ENCODE assay signal across 32 cellular contexts in genomic region chr3:154464440-154465148, GRCh38. TPM values are rescaled to one million over a fixed set of nuclear protein-coding genes. Genes with fewer than 3 reads are reported as not detected.
DNase-seq lines count a peak whose midpoint lies in the region; ATAC-seq, FAIRE-seq and TF ChIP-seq lines count a peak whose summit lies in the region.
"Had no signal": no experiment of that assay in that cellular context is flagged by ENCODE, and none has a peak within 500 bp of the region (broad histone marks: within the 10 kb centered on the region; RNA-seq: fewer than 3 reads in every experiment).

No MANE protein-coding gene starts in this region.

- H3K27me3 ChIP-seq in RWPE2 (ENCODE audit: insufficient read depth, poor library complexity, severe bottlenecking) (no peaks in the 10 kb centered on the region), keratinocyte (ENCODE audit: control insufficient read depth, extremely low read depth, insufficient read depth, low read length) (no peaks in the 10 kb centered on the region), sigmoid colon (no peaks in the 10 kb centered on the region), BE2C (no peaks in the 10 kb centered on the region)
- H3K27me3 ChIP-seq: MG63 had no signal

- H4K20me1 ChIP-seq in keratinocyte (ENCODE audit: control insufficient read depth, extremely low read depth, insufficient read depth, low read length): no peaks in the 10 kb centered on the region

- H3K4me2 ChIP-seq in keratinocyte (ENCODE audit: control insufficient read depth, extremely low read depth, insufficient read depth, low read depth, low read length): peak overlapping the region; percentile 49
- H3K4me2 ChIP-seq: A549, PC-9 had no signal

- intact Hi-C loops in sigmoid colon (cut with DNase I): no loop called here

- TF ChIP-seq POLR2A in sigmoid colon (IDR thresholded peaks at IDR 0.05): no peak

- peak; percentile 80 for FAIRE-seq in keratinocyte (lab: Jason Lieb, UNC)
- FAIRE-seq: A549, GM12892, GM19239, HepG2 had no signal

- TF ChIP-seq EP300 in sigmoid colon (IDR thresholded peaks at IDR 0.05): no peak

- no peaks in the 10 kb centered on the region for H3K79me2 ChIP-seq in keratinocyte (ENCODE audit: control insufficient read depth, insufficient read depth, low read length)

- H2AFZ ChIP-seq in keratinocyte (ENCODE audit: control insufficient read depth, low read length): peak overlapping the region; percentile 54
- H2AFZ ChIP-seq: PC-9 had no signal

- TF ChIP-seq CTCF in RWPE2 (IDR thresholded peaks at IDR 0.05; ENCODE audit: poor library complexity, severe bottlenecking): no peak
- TF ChIP-seq CTCF in epithelial cell of esophagus (IDR thresholded peaks at IDR 0.05; ENCODE audit: insufficient read depth, low read depth, low read length, missing control alignments): no peak
- no peak for TF ChIP-seq CTCF in keratinocyte (optimal IDR thresholded peaks at IDR 0.05 in 1 of 3, IDR thresholded peaks at IDR 0.05 in 1 of 3, conservative IDR thresholded peaks at IDR 0.05 in 1 of 3; ENCODE audit: extremely low read depth in 1 of 3, insufficient read depth in 2 of 3, low read length in 3 of 3)
- TF ChIP-seq CTCF in sigmoid colon (IDR thresholded peaks at IDR 0.05): no peak
- TF ChIP-seq CTCF in BE2C (IDR thresholded peaks at IDR 0.05; ENCODE audit: low read depth, low read length): no peak

- peak; percentile 87 for ATAC-seq in RWPE2 (ENCODE audit: low read depth)
- ATAC-seq: A549; CD8-positive, alpha-beta T cell; HCT116; HepG2 had no signal

- H3K9ac ChIP-seq in keratinocyte (ENCODE audit: control insufficient read depth, extremely low read depth, insufficient read depth, low read length): no peak overlapping the region

- H3K36me3 ChIP-seq in RWPE2 (ENCODE audit: low read depth) (no peaks in the 10 kb centered on the region), keratinocyte (ENCODE audit: control insufficient read depth in 2 of 2, extremely low read depth in 1 of 2, insufficient read depth in 2 of 2, low read length in 2 of 2) (no peaks in the 10 kb centered on the region), sigmoid colon (no peaks in the 10 kb centered on the region), BE2C (no peaks in the 10 kb centered on the region)
- H3K36me3 ChIP-seq: MG63 had no signal

- peak; percentile 14 for DNase-seq in HS-5 (ENCODE audit: low read depth)
- DNase-seq in RWPE2 (ENCODE audit: low spot score): no peak
- DNase-seq in epithelial cell of esophagus (ENCODE audit: low read depth): peak; percentile 85
- peak; percentile 25 for DNase-seq in keratinocyte (ENCODE audit: low read depth, low spot score)
- no peak for DNase-seq in sigmoid colon
- no peak for DNase-seq in BE2C
- DNase-seq in activated CD8-positive, alpha-beta memory T cell treated with anti-CD3 and anti-CD28 coated beads, Interleukin-2, amount 50 U/mL, for 4 hours: no peak
- DNase-seq: AML-193; C1 segment of cervical spinal cord; Calu3; CD8-positive, alpha-beta T cell; DND-41; MG63; NCI-H1105 treated with DMSO at 0.1 percent for 48 hours; NCI-H146; NCI-H1930; NCI-H2107; NCI-H524 treated with DMSO at 0.1 percent for 48 hours; NCI-H774; PC-9; SHP77 had no signal

- dilution Hi-C loops in keratinocyte (cut with MboI; ENCODE audit: extremely low pct_ligation_motif_present, low sequenced_read_pairs): no loop called here

- H3K9me1 ChIP-seq in keratinocyte (ENCODE audit: control insufficient read depth, extremely low read depth, insufficient read depth, low read length): no peaks in the 10 kb centered on the region

- no peak overlapping the region for H3K4me3 ChIP-seq in RWPE2 (ENCODE audit: severe bottlenecking)
- no peak overlapping the region for H3K4me3 ChIP-seq in epithelial cell of esophagus (ENCODE audit: low read length)
- H3K4me3 ChIP-seq in keratinocyte (ENCODE audit: control insufficient read depth in 2 of 3, extremely low read depth in 1 of 3, insufficient read depth in 2 of 3, low read depth in 1 of 3, low read length in 3 of 3): peak overlapping the region in 1 of 3 experiments; percentile 52
- no peak overlapping the region for H3K4me3 ChIP-seq in sigmoid colon
- H3K4me3 ChIP-seq in BE2C (ENCODE audit: low read depth, low read length): no peak overlapping the region
- H3K4me3 ChIP-seq: A549, MG63, PC-9 had no signal

- peak overlapping the region; percentile 66 for H3K27ac ChIP-seq in RWPE2 (ENCODE audit: poor library complexity, severe bottlenecking)
- H3K27ac ChIP-seq in keratinocyte (ENCODE audit: control insufficient read depth, insufficient read depth, low read length): peak overlapping the region; percentile 51
- H3K27ac ChIP-seq in sigmoid colon: no peak overlapping the region
- H3K27ac ChIP-seq: A549, HL-60, PC-9 had no signal

- no peaks in the 10 kb centered on the region for H3K9me3 ChIP-seq in RWPE2 (ENCODE audit: severe bottlenecking)
- H3K9me3 ChIP-seq in keratinocyte (ENCODE audit: control insufficient read depth, low read depth, low read length): no peaks in the 10 kb centered on the region
- H3K9me3 ChIP-seq in sigmoid colon: no peaks in the 10 kb centered on the region
- no peaks in the 10 kb centered on the region for H3K9me3 ChIP-seq in BE2C
- H3K9me3 ChIP-seq: A549, MG63 had no signal

- H3K4me1 ChIP-seq in RWPE2 (ENCODE audit: insufficient read depth, poor library complexity, severe bottlenecking) (peaks cover 17% of the 10 kb centered on the region), keratinocyte (ENCODE audit: control insufficient read depth, extremely low read depth, insufficient read depth, low read length) (peaks cover 20% of the 10 kb centered on the region), sigmoid colon (no peaks in the 10 kb centered on the region), BE2C (no peaks in the 10 kb centered on the region)
- H3K4me1 ChIP-seq: A549 had no signal

RNA-seq across cellular contexts. Expression of gene GPR149, which starts 34.6 kb away (rescaled TPM):
- polyA plus RNA-seq in keratinocyte (not detected in 3 replicates), sigmoid colon (not detected)
- not detected for polyA plus RNA-seq in keratinocyte (2011; ENCODE audit: low read depth)
- polyA plus RNA-seq in keratinocyte (2011; cell fraction: cytosol; rRNA removed): not detected in 2 replicates
- polyA plus RNA-seq in keratinocyte (2011; cell fraction: nucleus; rRNA removed): not detected in 2 replicates
- not detected in 2 replicates for polyA plus RNA-seq in keratinocyte (2012; ENCODE audit: low replicate concordance)
- polyA minus RNA-seq in keratinocyte: not detected in 3 replicates
- not detected for polyA minus RNA-seq in keratinocyte (2011; cell fraction: cytosol; rRNA and poly(A)+ RNA removed)
- not detected in 2 replicates for polyA minus RNA-seq in keratinocyte (2011; cell fraction: nucleus; rRNA and poly(A)+ RNA removed)
- not detected for total RNA-seq in sigmoid colon
- polyA plus RNA-seq in BE2C (2012; ENCODE audit: insufficient read depth, insufficient read length, low read depth): not detected
- total RNA-seq: Calu3; CD8-positive, alpha-beta T cell; H4; HepG2; HT1080; LHCN-M2; PC-9; RPMI7951; SK-MEL-5 had no signal
- polyA plus RNA-seq: A549, HepG2 had no signal

Comparison
In these comparisons a context has a peak if more than half of its experiments do, and no peak if none do; other contexts are left out.
1. DNase-seq: peak in HS-5 (single experiment), epithelial cell of esophagus (single experiment) and keratinocyte (single experiment); none in RWPE2 (single experiment), sigmoid colon (single experiment), BE2C (single experiment) and activated CD8-positive, alpha-beta memory T cell treated with anti-CD3 and anti-CD28 coated beads, Interleukin-2, amount 50 U/mL, for 4 hours (single experiment).
2. H3K27ac ChIP-seq: peak in RWPE2 (single experiment) and keratinocyte (single experiment); none in sigmoid colon (0 of 4).